In genomic region chr6:90297124-90297865, GRCh38 we compare ENCODE assay signal across 8 cellular contexts. TPM values are rescaled to one million over a fixed set of nuclear protein-coding genes. Genes with fewer than 3 reads are reported as not detected.
DNase-seq lines count a peak whose midpoint lies in the region; ATAC-seq and TF ChIP-seq lines count a peak whose summit lies in the region.

No MANE protein-coding gene starts in this region.

- 27 to 50% (median 33%) methylated on average over 16 to 30 of the region's 30 CpGs for WGBS in heart left ventricle, 4 donors
- 1 to 3% methylated on average over 6 to 12 of the region's 30 CpGs for WGBS in mesodermal cell (ENCODE audit: insufficient coverage in 2 of 2), 2 experiments

- H3K4me3 ChIP-seq in heart left ventricle (peak overlapping the region; percentile 66 to 93 (median 80)), breast epithelium (peak overlapping the region; percentile 77 to 99 (median 81)), mesodermal cell (ENCODE audit: extremely low read depth, insufficient read depth, low read length, poor library complexity, severe bottlenecking) (peak overlapping the region; percentile 67), vagina (peak overlapping the region; percentile 84 to 95)

- peak overlapping the region; percentile 67 to 93 (median 84) for H3K27ac ChIP-seq in heart left ventricle
- peak overlapping the region; percentile 94 to 97 for H3K27ac ChIP-seq in breast epithelium
- peak overlapping the region; percentile 64 for H3K27ac ChIP-seq in mesodermal cell (ENCODE audit: low read depth, low read length, severe bottlenecking)
- peak overlapping the region; percentile 91 for H3K27ac ChIP-seq in vagina

- DNase-seq in heart left ventricle: no peak
- no peak for DNase-seq in left cardiac atrium
- no peak for DNase-seq in breast epithelium (ENCODE audit: low spot score in 2 of 2)
- no peak for DNase-seq in vagina (ENCODE audit: extremely low spot score in 2 of 2)
- no peak for DNase-seq in GDM1 (lab: John Stamatoyannopoulos, UW)
- DNase-seq in DMS79 (lab: John Stamatoyannopoulos, UW): no peak
- DNase-seq in midbrain (lab: John Stamatoyannopoulos, UW): no peak

- H3K27me3 ChIP-seq in heart left ventricle (peaks cover 0 to 30% (median 0%) of the 10 kb centered on the region in 9 donors), breast epithelium (no peaks in the 10 kb centered on the region), vagina (no peaks in the 10 kb centered on the region)

- intact Hi-C loops in heart left ventricle (cut with DNase I): loop anchor here (2.0 to 10.0 kb wide), 18 partner anchors 62 to 352 kb away; no protein-coding TSS in a partner anchor
- intact Hi-C loops in left cardiac atrium (cut with DNase I): loop anchor here (10.0 kb wide), 2 partner anchors 88 to 322 kb away; no protein-coding TSS in a partner anchor
- intact Hi-C loops in breast epithelium (cut with DNase I; ENCODE audit: low total_unique reads): loop anchor here (10.0 kb wide), 1 partner anchor 78 kb away; no protein-coding TSS in a partner anchor
- intact Hi-C loops in vagina (cut with DNase I): loop anchor here (10.0 kb wide), 1 partner anchor 202 kb away; no protein-coding TSS in a partner anchor

- TF ChIP-seq CTCF in heart left ventricle (IDR thresholded peaks at IDR 0.05) (peak in 2 of 12 donors; percentile 12 to 16), breast epithelium (IDR thresholded peaks at IDR 0.05) (no peak), vagina (IDR thresholded peaks at IDR 0.05) (no peak)

- H3K9me3 ChIP-seq in heart left ventricle: no peaks in the 10 kb centered on the region
- H3K9me3 ChIP-seq in breast epithelium: no peaks in the 10 kb centered on the region
- no peaks in the 10 kb centered on the region for H3K9me3 ChIP-seq in mesodermal cell (ENCODE audit: control insufficient read depth, low read length)
- H3K9me3 ChIP-seq in vagina: no peaks in the 10 kb centered on the region

- TF ChIP-seq POLR2A in heart left ventricle (IDR thresholded peaks at IDR 0.05) (no peak), breast epithelium (IDR thresholded peaks at IDR 0.05) (no peak), vagina (IDR thresholded peaks at IDR 0.05) (no peak)

- H3K4me1 ChIP-seq in heart left ventricle: peaks cover 0 to 17% (median 7%) of the 10 kb centered on the region in 12 donors
- no peaks in the 10 kb centered on the region for H3K4me1 ChIP-seq in breast epithelium
- peaks cover 11% of the 10 kb centered on the region for H3K4me1 ChIP-seq in mesodermal cell (ENCODE audit: control insufficient read depth, insufficient read depth, low read length, poor library complexity, severe bottlenecking)
- H3K4me1 ChIP-seq in vagina: peaks cover 17% of the 10 kb centered on the region

- ATAC-seq in heart left ventricle (peak in 1 of 4 donors; percentile 5), left cardiac atrium (no peak)

- H3K36me3 ChIP-seq in heart left ventricle: no peaks in the 10 kb centered on the region
- no peaks in the 10 kb centered on the region for H3K36me3 ChIP-seq in breast epithelium
- H3K36me3 ChIP-seq in mesodermal cell (ENCODE audit: control insufficient read depth, insufficient read depth, low read length): no peaks in the 10 kb centered on the region
- no peaks in the 10 kb centered on the region for H3K36me3 ChIP-seq in vagina

RNA-seq across cellular contexts. Expression of gene BACH2, which starts 0.7 kb away (rescaled TPM):
- total RNA-seq in heart left ventricle (1 to 10 TPM in 8 of 9 donors, under 1 TPM in 1; 0.76 to 8.4 (median 4.0) TPM), left cardiac atrium (1 to 10 TPM; 2.0 to 2.5 TPM), breast epithelium (10 to 100 TPM in 1 of 3 donors, 1 to 10 TPM in 2; 6.2 to 13.8 (median 7.0) TPM), vagina (6.4 TPM)
- polyA plus RNA-seq in heart left ventricle: under 1 TPM; 0.23 to 0.24 TPM
- 7.2 TPM for polyA plus RNA-seq in mesodermal cell (2013, experiment 1 of 2)
- polyA plus RNA-seq in mesodermal cell (2013, experiment 2 of 2): 5.3 TPM
